ENCODE assay signal across 1 cellular context in the genomic region with DNA sequence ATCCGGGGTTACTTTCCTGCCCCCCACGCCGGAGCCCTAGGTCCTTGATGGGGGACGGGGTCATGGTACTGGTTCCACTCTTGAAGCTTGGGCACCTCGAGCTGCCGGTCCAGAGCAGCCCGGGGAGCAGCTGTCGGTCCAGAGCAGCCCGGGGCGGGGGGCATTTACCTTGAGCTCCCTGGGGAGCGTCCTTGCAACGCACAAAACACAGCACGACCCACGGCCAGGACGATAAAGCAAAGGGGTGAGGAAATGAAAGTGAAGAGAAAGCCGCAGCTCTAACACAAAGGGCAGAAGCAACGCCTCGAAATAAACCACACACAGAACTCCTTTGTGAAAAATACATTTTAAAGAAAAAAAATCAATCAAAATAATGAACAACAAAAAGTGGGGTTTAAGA.
TF ChIP-seq lines count a peak whose summit lies in the region.

No MANE protein-coding gene starts in this region.

TF ChIP-seq in GM23338, 12 proteins besides CTCF, POLR2A, EP300 and RAD21 (continued from another document):
- TF ChIP-seq, protein P1, sequence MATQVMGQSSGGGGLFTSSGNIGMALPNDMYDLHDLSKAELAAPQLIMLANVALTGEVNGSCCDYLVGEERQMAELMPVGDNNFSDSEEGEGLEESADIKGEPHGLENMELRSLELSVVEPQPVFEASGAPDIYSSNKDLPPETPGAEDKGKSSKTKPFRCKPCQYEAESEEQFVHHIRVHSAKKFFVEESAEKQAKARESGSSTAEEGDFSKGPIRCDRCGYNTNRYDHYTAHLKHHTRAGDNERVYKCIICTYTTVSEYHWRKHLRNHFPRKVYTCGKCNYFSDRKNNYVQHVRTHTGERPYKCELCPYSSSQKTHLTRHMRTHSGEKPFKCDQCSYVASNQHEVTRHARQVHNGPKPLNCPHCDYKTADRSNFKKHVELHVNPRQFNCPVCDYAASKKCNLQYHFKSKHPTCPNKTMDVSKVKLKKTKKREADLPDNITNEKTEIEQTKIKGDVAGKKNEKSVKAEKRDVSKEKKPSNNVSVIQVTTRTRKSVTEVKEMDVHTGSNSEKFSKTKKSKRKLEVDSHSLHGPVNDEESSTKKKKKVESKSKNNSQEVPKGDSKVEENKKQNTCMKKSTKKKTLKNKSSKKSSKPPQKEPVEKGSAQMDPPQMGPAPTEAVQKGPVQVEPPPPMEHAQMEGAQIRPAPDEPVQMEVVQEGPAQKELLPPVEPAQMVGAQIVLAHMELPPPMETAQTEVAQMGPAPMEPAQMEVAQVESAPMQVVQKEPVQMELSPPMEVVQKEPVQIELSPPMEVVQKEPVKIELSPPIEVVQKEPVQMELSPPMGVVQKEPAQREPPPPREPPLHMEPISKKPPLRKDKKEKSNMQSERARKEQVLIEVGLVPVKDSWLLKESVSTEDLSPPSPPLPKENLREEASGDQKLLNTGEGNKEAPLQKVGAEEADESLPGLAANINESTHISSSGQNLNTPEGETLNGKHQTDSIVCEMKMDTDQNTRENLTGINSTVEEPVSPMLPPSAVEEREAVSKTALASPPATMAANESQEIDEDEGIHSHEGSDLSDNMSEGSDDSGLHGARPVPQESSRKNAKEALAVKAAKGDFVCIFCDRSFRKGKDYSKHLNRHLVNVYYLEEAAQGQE (IDR thresholded peaks at IDR 0.05; ENCODE audit: unreplicated experiment), result no peak
- no peak for TF ChIP-seq EZH2 (IDR thresholded peaks at IDR 0.05; ENCODE audit: low read depth, unreplicated experiment)
- no peak for TF ChIP-seq EZH2phosphoT487 (IDR thresholded peaks at IDR 0.05; ENCODE audit: unreplicated experiment)
- no peak for TF ChIP-seq CREB1 (CRISPR knock-in tag; IDR thresholded peaks at IDR 0.05; ENCODE audit: low read depth)
- no peak for TF ChIP-seq STAT1 (IDR thresholded peaks at IDR 0.05; ENCODE audit: unreplicated experiment)
- TF ChIP-seq ZNF331 (CRISPR knock-in tag; IDR thresholded peaks at IDR 0.05; ENCODE audit: low read depth), result no peak
- TF ChIP-seq NANOG (IDR thresholded peaks at IDR 0.05; ENCODE audit: borderline replicate concordance), result no peak
- no peak for TF ChIP-seq JUNB (IDR thresholded peaks at IDR 0.05; ENCODE audit: unreplicated experiment)
- TF ChIP-seq, protein P2, sequence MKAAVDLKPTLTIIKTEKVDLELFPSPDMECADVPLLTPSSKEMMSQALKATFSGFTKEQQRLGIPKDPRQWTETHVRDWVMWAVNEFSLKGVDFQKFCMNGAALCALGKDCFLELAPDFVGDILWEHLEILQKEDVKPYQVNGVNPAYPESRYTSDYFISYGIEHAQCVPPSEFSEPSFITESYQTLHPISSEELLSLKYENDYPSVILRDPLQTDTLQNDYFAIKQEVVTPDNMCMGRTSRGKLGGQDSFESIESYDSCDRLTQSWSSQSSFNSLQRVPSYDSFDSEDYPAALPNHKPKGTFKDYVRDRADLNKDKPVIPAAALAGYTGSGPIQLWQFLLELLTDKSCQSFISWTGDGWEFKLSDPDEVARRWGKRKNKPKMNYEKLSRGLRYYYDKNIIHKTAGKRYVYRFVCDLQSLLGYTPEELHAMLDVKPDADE (IDR thresholded peaks at IDR 0.05), result no peak
